ENCODE assay signal across 8 cellular contexts in the genomic region with DNA sequence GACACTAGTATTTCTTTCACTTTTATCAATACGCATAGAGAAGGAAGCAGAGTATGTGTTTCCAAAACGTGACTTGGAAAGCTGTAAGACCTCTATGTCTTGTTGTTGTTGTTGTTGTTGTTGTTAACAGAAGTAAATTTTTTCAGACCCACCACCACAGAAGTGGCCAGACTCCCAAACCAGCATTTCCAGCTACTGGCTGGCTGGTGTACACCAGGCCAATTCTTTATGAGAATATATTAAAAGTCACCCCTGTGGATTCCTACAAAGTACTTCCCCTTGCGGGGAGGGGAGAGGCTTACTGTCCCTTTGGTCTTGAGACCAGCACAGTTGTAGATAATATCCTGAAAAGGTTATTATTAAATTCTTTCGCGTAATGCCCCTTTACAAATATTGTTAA. TPM values are rescaled to one million over a fixed set of nuclear protein-coding genes. Genes with fewer than 3 reads are reported as not detected.
A peak's percentile ranks its signal among the peaks of the same experiment; 100 is the strongest.
DNase-seq lines count a peak whose midpoint lies in the region; ATAC-seq and TF ChIP-seq lines count a peak whose summit lies in the region.

No MANE protein-coding gene starts in this region.

- H3K27ac Mint-ChIP-seq in activated naive CD4-positive, alpha-beta T cell treated with anti-CD3 and anti-CD28 coated beads, Interleukin-2, amount 10 ng/mL, durations not matched to agents 7 days and 5 days: peak overlapping the region; percentile 95

- H3K27me3 Mint-ChIP-seq in activated naive CD4-positive, alpha-beta T cell treated with anti-CD3 and anti-CD28 coated beads, Interleukin-2, amount 10 ng/mL, durations not matched to agents 7 days and 5 days: peaks cover 42% of the 10 kb centered on the region

- no peaks in the 10 kb centered on the region for H3K9me3 Mint-ChIP-seq in activated naive CD4-positive, alpha-beta T cell treated with anti-CD3 and anti-CD28 coated beads, Interleukin-2, amount 10 ng/mL, durations not matched to agents 7 days and 5 days

- peak overlapping the region in 10 of 12 donors; percentile 65 to 95 (median 82) for H3K4me3 ChIP-seq in heart left ventricle
- peak overlapping the region in 2 of 3 donors; percentile 94 to 96 for H3K4me3 ChIP-seq in liver (ENCODE audit: low read depth in 1 of 3, low read length in 3 of 3)
- H3K4me3 ChIP-seq in transverse colon: peak overlapping the region in 3 of 4 donors; percentile 66 to 87 (median 66)

- TF ChIP-seq POLR2A in heart left ventricle (IDR thresholded peaks at IDR 0.05) (no peak), transverse colon (IDR thresholded peaks at IDR 0.05) (no peak)

- DNase-seq in heart left ventricle (no peak), left ventricle myocardium superior (no peak), transverse colon (no peak), retina (no peak), GDM1 (lab: John Stamatoyannopoulos, UW) (no peak)
- DNase-seq in activated naive CD4-positive, alpha-beta T cell treated with anti-CD3 and anti-CD28 coated beads, Interleukin-2, amount 10 ng/mL, durations not matched to agents 7 days and 5 days: no peak

- peak overlapping the region; percentile 92 to 99 (median 98) for H3K27ac ChIP-seq in heart left ventricle
- peak overlapping the region; percentile 99 for H3K27ac ChIP-seq in liver (ENCODE audit: low read depth in 1 of 2, low read length in 2 of 2)
- peak overlapping the region; percentile 97 to 100 (median 98) for H3K27ac ChIP-seq in transverse colon

- H3K9me3 ChIP-seq in heart left ventricle (peaks cover 0 to under 1% (median 0%) of the 10 kb centered on the region in 12 donors), liver (ENCODE audit: control insufficient read depth in 4 of 4, low read length in 3 of 4) (no peaks in the 10 kb centered on the region), transverse colon (no peaks in the 10 kb centered on the region)

- no peak for ATAC-seq in heart left ventricle
- ATAC-seq in left ventricle myocardium superior: no peak
- ATAC-seq in GM21723 (IDR thresholded peaks at IDR 0.05; ENCODE audit: unreplicated experiment): no peak

- peak overlapping the region in 1 of 2 donors; percentile 97 for H3K9ac ChIP-seq in liver (ENCODE audit: low read depth in 1 of 2, low read length in 2 of 2)

- peak overlapping the region; percentile 82 for H3K4me3 Mint-ChIP-seq in activated naive CD4-positive, alpha-beta T cell treated with anti-CD3 and anti-CD28 coated beads, Interleukin-2, amount 10 ng/mL, durations not matched to agents 7 days and 5 days

- 41 to 48% (median 47%) methylated on average over 5 of the region's 5 CpGs for WGBS in heart left ventricle, 4 donors
- 25% methylated on average over 5 of the region's 5 CpGs for WGBS in liver
- 37 to 41% methylated on average over 5 of the region's 5 CpGs for WGBS in transverse colon (ENCODE audit: low coverage in 1 of 2), 2 donors

- in situ Hi-C loops in transverse colon (cut with MboI; ENCODE audit: low pct_ligation_motif_present in 1 of 4, low pct_unique_long_range_greater_than_20kb in 1 of 4, low sequenced_read_pairs in 3 of 4): loop anchor here in 2 of 4 donors (10.0 to 25.0 kb wide), 6 partner anchors 273 to 873 kb away; no protein-coding TSS in a partner anchor

- intact Hi-C loops in heart left ventricle (cut with DNase I) (loop anchor here (2.0 to 10.0 kb wide), 18 partner anchors 130 to 1053 kb away; no protein-coding TSS in a partner anchor), left ventricle myocardium superior (cut with micrococcal nuclease) (loop anchor here (5.0 to 10.0 kb wide), 3 partner anchors 280 to 868 kb away; no protein-coding TSS in a partner anchor), transverse colon (cut with DNase I; ENCODE audit: low total_unique reads) (loop anchor here (10.0 kb wide), 3 partner anchors 450 to 1040 kb away; no protein-coding TSS in a partner anchor)

- H3K4me1 ChIP-seq in heart left ventricle: peaks cover 0 to 33% (median 13%) of the 10 kb centered on the region in 12 donors
- H3K4me1 ChIP-seq in liver (ENCODE audit: control insufficient read depth in 4 of 4, insufficient read depth in 4 of 4, low read length in 3 of 4): peaks cover 4 to 33% (median 14%) of the 10 kb centered on the region in 4 donors
- H3K4me1 ChIP-seq in transverse colon: peaks cover 3 to 28% (median 16%) of the 10 kb centered on the region in 4 donors

- no peaks in the 10 kb centered on the region for H3K27me3 ChIP-seq in heart left ventricle
- no peaks in the 10 kb centered on the region for H3K27me3 ChIP-seq in liver (ENCODE audit: control insufficient read depth in 4 of 4, insufficient read depth in 4 of 4, low read length in 3 of 4)
- H3K27me3 ChIP-seq in transverse colon: no peaks in the 10 kb centered on the region

- H3K36me3 ChIP-seq in heart left ventricle (no peaks in the 10 kb centered on the region), liver (ENCODE audit: control insufficient read depth in 4 of 4, insufficient read depth in 3 of 4, low read depth in 1 of 4, low read length in 3 of 4) (no peaks in the 10 kb centered on the region), transverse colon (no peaks in the 10 kb centered on the region)

- H3K36me3 Mint-ChIP-seq in activated naive CD4-positive, alpha-beta T cell treated with anti-CD3 and anti-CD28 coated beads, Interleukin-2, amount 10 ng/mL, durations not matched to agents 7 days and 5 days: peaks cover 4% of the 10 kb centered on the region

- TF ChIP-seq EP300 in transverse colon (IDR thresholded peaks at IDR 0.05; ENCODE audit: low read depth): no peak

- peaks cover 34% of the 10 kb centered on the region for H3K4me1 Mint-ChIP-seq in activated naive CD4-positive, alpha-beta T cell treated with anti-CD3 and anti-CD28 coated beads, Interleukin-2, amount 10 ng/mL, durations not matched to agents 7 days and 5 days

- CTCF ChIA-PET in activated naive CD4-positive, alpha-beta T cell treated with anti-CD3 and anti-CD28 coated beads, Interleukin-2, amount 10 ng/mL, durations not matched to agents 7 days and 5 days (lab: Charles Lee): interaction anchor here (1.0 to 3.0 kb wide), 4 partner anchors 129 to 1034 kb away, joined by 5 to 11 read pairs (median 6); no protein-coding TSS in a partner anchor

- no peak for TF ChIP-seq RAD21 in liver (IDR thresholded peaks at IDR 0.05)

- TF ChIP-seq CTCF in heart left ventricle (IDR thresholded peaks at IDR 0.05): no peak
- TF ChIP-seq CTCF in liver (IDR thresholded peaks at IDR 0.05; ENCODE audit: low read depth, low read length, missing input control): no peak
- TF ChIP-seq CTCF in transverse colon (IDR thresholded peaks at IDR 0.05): peak in 2 of 5 experiments; percentile 11 to 16

TF ChIP-seq in liver, 16 proteins besides CTCF, POLR2A, EP300 and RAD21:
- TF ChIP-seq EGR1 (IDR thresholded peaks at IDR 0.05; ENCODE audit: low read depth in 2 of 2) (no peak), FOXA1 (IDR thresholded peaks at IDR 0.05) (no peak), ATF3 (IDR thresholded peaks at IDR 0.05) (no peak), FOXA2 (IDR thresholded peaks at IDR 0.05) (no peak), JUND (IDR thresholded peaks at IDR 0.05) (no peak)

RNA-seq across cellular contexts. Expression of gene FOXP1, which starts 1.6 kb away (rescaled TPM):
- total RNA-seq in heart left ventricle (10 to 100 TPM; 33.0 to 67.8 (median 44.5) TPM), left ventricle myocardium superior (35.2 TPM), liver (10 to 100 TPM; 33.5 to 35.4 TPM), transverse colon (100 to 1,000 TPM; 102 to 260 (median 150) TPM)
- polyA plus RNA-seq in heart left ventricle (10 to 100 TPM; 14.9 to 15.1 TPM), liver (10 to 100 TPM in 1 of 2 donors, 1 to 10 TPM in 1; 4.9 to 30.5 TPM)
